Comparison of ENCODE assay signal across 2 cellular contexts in the genomic region with DNA sequence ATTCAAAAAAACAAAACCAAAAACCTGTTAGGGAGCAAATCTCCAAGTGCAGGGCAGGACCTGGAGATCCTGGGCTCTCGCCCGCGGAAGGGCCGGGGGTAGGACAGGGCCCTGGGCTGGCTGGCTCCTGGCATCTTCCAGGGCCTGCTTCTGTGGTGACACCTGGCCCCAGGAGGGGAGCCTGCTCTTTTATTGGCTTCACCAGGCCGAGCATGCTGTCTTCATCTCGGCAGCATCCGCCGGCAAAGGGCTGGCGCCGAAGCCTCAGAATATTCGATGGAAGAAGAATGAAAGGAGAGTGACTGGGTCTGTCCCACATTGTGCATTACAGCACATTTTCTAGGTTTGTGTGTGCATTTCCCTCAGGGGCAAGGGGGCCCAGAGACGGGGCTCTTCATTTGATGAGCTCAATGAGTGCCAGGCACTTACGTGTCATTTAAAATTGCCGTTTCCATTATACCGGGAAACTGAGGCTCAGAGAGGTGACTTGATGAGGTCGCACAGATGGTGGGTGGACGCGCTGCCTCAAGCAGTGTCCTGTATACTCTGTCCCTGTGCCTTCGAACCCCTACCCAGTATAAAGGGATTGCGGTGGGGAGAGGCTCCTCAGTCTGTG.
TF ChIP-seq lines count a peak whose summit lies in the region.

No MANE protein-coding gene starts in this region.

TF ChIP-seq in IMR-90, 13 proteins besides CTCF, POLR2A, EP300 and RAD21:
- no peak for TF ChIP-seq BHLHE40 (IDR thresholded peaks at IDR 0.05; ENCODE audit: low read depth, low read length)
- no peak for TF ChIP-seq RCOR1 (IDR thresholded peaks at IDR 0.05; ENCODE audit: insufficient replicate concordance, low read length)
- TF ChIP-seq MXI1 (IDR thresholded peaks at IDR 0.05; ENCODE audit: borderline replicate concordance, low read depth, low read length), result no peak
- no peak for TF ChIP-seq SMC3 (IDR thresholded peaks at IDR 0.05; ENCODE audit: low read depth, low read length)
- TF ChIP-seq CEBPB (IDR thresholded peaks at IDR 0.05; ENCODE audit: low read depth, low read length), result no peak
- no peak for TF ChIP-seq FOS (IDR thresholded peaks at IDR 0.05; ENCODE audit: low read depth, low read length)
- TF ChIP-seq CHD1 (IDR thresholded peaks at IDR 0.05; ENCODE audit: low read depth, low read length), result no peak
- TF ChIP-seq, protein P1, sequence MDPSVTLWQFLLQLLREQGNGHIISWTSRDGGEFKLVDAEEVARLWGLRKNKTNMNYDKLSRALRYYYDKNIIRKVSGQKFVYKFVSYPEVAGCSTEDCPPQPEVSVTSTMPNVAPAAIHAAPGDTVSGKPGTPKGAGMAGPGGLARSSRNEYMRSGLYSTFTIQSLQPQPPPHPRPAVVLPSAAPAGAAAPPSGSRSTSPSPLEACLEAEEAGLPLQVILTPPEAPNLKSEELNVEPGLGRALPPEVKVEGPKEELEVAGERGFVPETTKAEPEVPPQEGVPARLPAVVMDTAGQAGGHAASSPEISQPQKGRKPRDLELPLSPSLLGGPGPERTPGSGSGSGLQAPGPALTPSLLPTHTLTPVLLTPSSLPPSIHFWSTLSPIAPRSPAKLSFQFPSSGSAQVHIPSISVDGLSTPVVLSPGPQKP (IDR thresholded peaks at IDR 0.05; ENCODE audit: borderline replicate concordance, low read depth, low read length), result no peak
- TF ChIP-seq, protein P2, sequence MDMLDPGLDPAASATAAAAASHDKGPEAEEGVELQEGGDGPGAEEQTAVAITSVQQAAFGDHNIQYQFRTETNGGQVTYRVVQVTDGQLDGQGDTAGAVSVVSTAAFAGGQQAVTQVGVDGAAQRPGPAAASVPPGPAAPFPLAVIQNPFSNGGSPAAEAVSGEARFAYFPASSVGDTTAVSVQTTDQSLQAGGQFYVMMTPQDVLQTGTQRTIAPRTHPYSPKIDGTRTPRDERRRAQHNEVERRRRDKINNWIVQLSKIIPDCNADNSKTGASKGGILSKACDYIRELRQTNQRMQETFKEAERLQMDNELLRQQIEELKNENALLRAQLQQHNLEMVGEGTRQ (IDR thresholded peaks at IDR 0.05; ENCODE audit: low read depth, low read length), result no peak
- TF ChIP-seq MAFK (IDR thresholded peaks at IDR 0.05; ENCODE audit: low read depth, low read length), result no peak
- no peak for TF ChIP-seq RFX5 (IDR thresholded peaks at IDR 0.05; ENCODE audit: low read depth, low read length)
- TF ChIP-seq NFE2L2 (IDR thresholded peaks at IDR 0.05; ENCODE audit: low read depth, low read length), result no peak
- no peak for TF ChIP-seq MAZ (IDR thresholded peaks at IDR 0.05; ENCODE audit: borderline replicate concordance, low read depth, low read length)

TF ChIP-seq in GM12878, 131 proteins besides CTCF, POLR2A, EP300 and RAD21:
- TF ChIP-seq, protein P3, sequence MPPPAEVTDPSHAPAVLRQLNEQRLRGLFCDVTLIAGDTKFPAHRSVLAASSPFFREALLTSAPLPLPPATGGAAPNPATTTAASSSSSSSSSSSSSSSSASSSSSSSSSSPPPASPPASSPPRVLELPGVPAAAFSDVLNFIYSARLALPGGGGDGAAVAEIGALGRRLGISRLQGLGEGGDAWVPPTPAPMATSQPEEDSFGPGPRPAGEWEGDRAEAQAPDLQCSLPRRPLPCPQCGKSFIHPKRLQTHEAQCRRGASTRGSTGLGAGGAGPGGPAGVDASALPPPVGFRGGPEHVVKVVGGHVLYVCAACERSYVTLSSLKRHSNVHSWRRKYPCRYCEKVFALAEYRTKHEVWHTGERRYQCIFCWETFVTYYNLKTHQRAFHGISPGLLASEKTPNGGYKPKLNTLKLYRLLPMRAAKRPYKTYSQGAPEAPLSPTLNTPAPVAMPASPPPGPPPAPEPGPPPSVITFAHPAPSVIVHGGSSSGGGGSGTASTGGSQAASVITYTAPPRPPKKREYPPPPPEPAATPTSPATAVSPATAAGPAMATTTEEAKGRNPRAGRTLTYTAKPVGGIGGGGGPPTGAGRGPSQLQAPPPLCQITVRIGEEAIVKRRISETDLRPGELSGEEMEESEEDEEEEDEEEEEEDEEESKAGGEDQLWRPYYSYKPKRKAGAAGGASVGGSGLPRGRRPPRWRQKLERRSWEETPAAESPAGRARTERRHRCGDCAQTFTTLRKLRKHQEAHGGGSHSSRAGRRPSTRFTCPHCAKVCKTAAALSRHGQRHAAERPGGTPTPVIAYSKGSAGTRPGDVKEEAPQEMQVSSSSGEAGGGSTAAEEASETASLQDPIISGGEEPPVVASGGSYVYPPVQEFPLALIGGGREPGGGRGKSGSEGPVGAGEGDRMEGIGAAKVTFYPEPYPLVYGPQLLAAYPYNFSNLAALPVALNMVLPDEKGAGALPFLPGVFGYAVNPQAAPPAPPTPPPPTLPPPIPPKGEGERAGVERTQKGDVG (CRISPR knock-in tag; IDR thresholded peaks at IDR 0.05), result no peak
- TF ChIP-seq, protein P4, sequence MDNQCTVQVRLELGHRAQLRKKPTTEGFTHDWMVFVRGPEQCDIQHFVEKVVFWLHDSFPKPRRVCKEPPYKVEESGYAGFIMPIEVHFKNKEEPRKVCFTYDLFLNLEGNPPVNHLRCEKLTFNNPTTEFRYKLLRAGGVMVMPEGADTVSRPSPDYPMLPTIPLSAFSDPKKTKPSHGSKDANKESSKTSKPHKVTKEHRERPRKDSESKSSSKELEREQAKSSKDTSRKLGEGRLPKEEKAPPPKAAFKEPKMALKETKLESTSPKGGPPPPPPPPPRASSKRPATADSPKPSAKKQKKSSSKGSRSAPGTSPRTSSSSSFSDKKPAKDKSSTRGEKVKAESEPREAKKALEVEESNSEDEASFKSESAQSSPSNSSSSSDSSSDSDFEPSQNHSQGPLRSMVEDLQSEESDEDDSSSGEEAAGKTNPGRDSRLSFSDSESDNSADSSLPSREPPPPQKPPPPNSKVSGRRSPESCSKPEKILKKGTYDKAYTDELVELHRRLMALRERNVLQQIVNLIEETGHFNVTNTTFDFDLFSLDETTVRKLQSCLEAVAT (IDR thresholded peaks at IDR 0.05), result peak; percentile 80
- TF ChIP-seq, protein P5, sequence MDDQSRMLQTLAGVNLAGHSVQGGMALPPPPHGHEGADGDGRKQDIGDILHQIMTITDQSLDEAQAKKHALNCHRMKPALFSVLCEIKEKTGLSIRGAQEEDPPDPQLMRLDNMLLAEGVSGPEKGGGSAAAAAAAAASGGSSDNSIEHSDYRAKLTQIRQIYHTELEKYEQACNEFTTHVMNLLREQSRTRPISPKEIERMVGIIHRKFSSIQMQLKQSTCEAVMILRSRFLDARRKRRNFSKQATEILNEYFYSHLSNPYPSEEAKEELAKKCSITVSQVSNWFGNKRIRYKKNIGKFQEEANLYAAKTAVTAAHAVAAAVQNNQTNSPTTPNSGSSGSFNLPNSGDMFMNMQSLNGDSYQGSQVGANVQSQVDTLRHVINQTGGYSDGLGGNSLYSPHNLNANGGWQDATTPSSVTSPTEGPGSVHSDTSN (IDR thresholded peaks at IDR 0.05; ENCODE audit: insufficient replicate concordance, low read depth, low read length), result no peak
- no peak for TF ChIP-seq LARP7 (IDR thresholded peaks at IDR 0.05)
- TF ChIP-seq ZSCAN29 (IDR thresholded peaks at IDR 0.05), result no peak
- TF ChIP-seq EED (IDR thresholded peaks at IDR 0.05; ENCODE audit: low read depth), result 0 out of 2 replicates have a peak, but pooled peaks have one; percentile 0
